8 cellular contexts compared by ENCODE assay signal in genomic region chr6:7155871-7156579, GRCh38. TPM values are rescaled to one million over a fixed set of nuclear protein-coding genes. Genes with fewer than 3 reads are reported as not detected.
A peak's percentile ranks its signal among the peaks of the same experiment; 100 is the strongest.
DNase-seq lines count a peak whose midpoint lies in the region; ATAC-seq and TF ChIP-seq lines count a peak whose summit lies in the region.

No MANE protein-coding gene starts in this region.

- no peak overlapping the region for H3K4me3 Mint-ChIP-seq in CD8-positive, alpha-beta T cell

- H3K9ac ChIP-seq in KMS-11 (no peak overlapping the region; the same call in 1 of the 2 replicates), iPS-18a (ENCODE audit: low read length) (peak overlapping the region; percentile 9)

- CTCF ChIA-PET in CD8-positive, alpha-beta T cell (lab: Charles Lee): interaction anchor here (1.6 to 2.0 kb wide), 2 partner anchors 9 to 11 kb away, joined by 4 to 6 read pairs; no protein-coding TSS in a partner anchor

- no peaks in the 10 kb centered on the region for H3K9me3 ChIP-seq in CD8-positive, alpha-beta T cell (ENCODE audit: low read length)
- no peaks in the 10 kb centered on the region for H3K9me3 ChIP-seq in iPS-18a (ENCODE audit: control insufficient read depth, low read depth, low read length)
- no peaks in the 10 kb centered on the region for H3K9me3 ChIP-seq in tibial artery

- ATAC-seq in CD8-positive, alpha-beta T cell: no peak
- peak; percentile 43 for ATAC-seq in GM21367 (IDR thresholded peaks at IDR 0.05; ENCODE audit: unreplicated experiment)

- no peak overlapping the region for H3K4me3 ChIP-seq in CD8-positive, alpha-beta T cell (ENCODE audit: low read depth, low read length)
- H3K4me3 ChIP-seq in KMS-11 (IDR thresholded peaks at IDR 0.05; ENCODE audit: insufficient read depth, low read depth, low read length) (no peak overlapping the region), iPS-18a (ENCODE audit: low read length) (no peak overlapping the region), tibial artery (no peak overlapping the region)

- no peak overlapping the region for H3K27ac ChIP-seq in CD8-positive, alpha-beta T cell (ENCODE audit: low read depth, low read length)
- H3K27ac ChIP-seq in KMS-11: peak overlapping the region; percentile 71
- peak overlapping the region; percentile 9 for H3K27ac ChIP-seq in iPS-18a (ENCODE audit: low read length)
- H3K27ac ChIP-seq in tibial artery: no peak overlapping the region

- intact Hi-C loops in CD8-positive, alpha-beta T cell (cut with DNase I, micrococcal nuclease): loop anchor here in 1 of 2 experiments (5.0 kb wide), 1 partner anchor 34 kb away; no protein-coding TSS in a partner anchor
- intact Hi-C loops in tibial artery (cut with DNase I; ENCODE audit: low total_unique reads): no loop called here

- no peaks in the 10 kb centered on the region for H3K36me3 ChIP-seq in CD8-positive, alpha-beta T cell (ENCODE audit: insufficient read depth, low read length)
- no peaks in the 10 kb centered on the region for H3K36me3 ChIP-seq in KMS-11 (ENCODE audit: insufficient read depth)
- no peaks in the 10 kb centered on the region for H3K36me3 ChIP-seq in iPS-18a (ENCODE audit: control insufficient read depth, low read depth, low read length)
- no peaks in the 10 kb centered on the region for H3K36me3 ChIP-seq in tibial artery

- H4K20me1 ChIP-seq in KMS-11 (ENCODE audit: insufficient read depth): no peaks in the 10 kb centered on the region

- H3K27me3 ChIP-seq in CD8-positive, alpha-beta T cell (ENCODE audit: insufficient read depth, low read length): no peaks in the 10 kb centered on the region
- H3K27me3 ChIP-seq in KMS-11 (ENCODE audit: insufficient read depth, low read depth) (no peaks in the 10 kb centered on the region), iPS-18a (ENCODE audit: control insufficient read depth, insufficient read depth, low read length) (no peaks in the 10 kb centered on the region), tibial artery (no peaks in the 10 kb centered on the region)

- H3K79me2 ChIP-seq in KMS-11 (ENCODE audit: insufficient read depth, low read depth): peaks cover 63% of the 10 kb centered on the region

- H3K27ac Mint-ChIP-seq in CD8-positive, alpha-beta T cell: peak overlapping the region; percentile 46

- DNase-seq in CD8-positive, alpha-beta T cell: no peak
- DNase-seq in CD1c-positive myeloid dendritic cell (ENCODE audit: extremely low spot score) (no peak), tibial artery (no peak), HCEC 1CT (no peak)
- no peak for DNase-seq in stimulated activated CD4-positive, alpha-beta T cell treated with anti-CD3 and anti-CD28 coated beads, Interleukin-2, amount 100 ng/mL, for 24 hours

- no peaks in the 10 kb centered on the region for H3K27me3 Mint-ChIP-seq in CD8-positive, alpha-beta T cell (ENCODE audit: low read depth)

- peaks cover 16% of the 10 kb centered on the region for H3K36me3 Mint-ChIP-seq in CD8-positive, alpha-beta T cell

- peak overlapping the region; percentile 58 for H3K4me2 ChIP-seq in KMS-11

- no peak for TF ChIP-seq CTCF in CD8-positive, alpha-beta T cell (IDR thresholded peaks at IDR 0.05)
- TF ChIP-seq CTCF in KMS-11 (conservative IDR thresholded peaks at IDR 0.05; ENCODE audit: low read depth, low read length): no peak
- no peak for TF ChIP-seq CTCF in tibial artery (IDR thresholded peaks at IDR 0.05)

- peaks cover 83% of the 10 kb centered on the region for H3K4me1 Mint-ChIP-seq in CD8-positive, alpha-beta T cell (ENCODE audit: low read depth)

- peak overlapping the region; percentile 10; the same call in 1 of the 2 replicates for H2AFZ ChIP-seq in KMS-11 (ENCODE audit: low read depth)

- no peaks in the 10 kb centered on the region for H3K9me3 Mint-ChIP-seq in CD8-positive, alpha-beta T cell

- peaks cover 47% of the 10 kb centered on the region for H3K4me1 ChIP-seq in CD8-positive, alpha-beta T cell (ENCODE audit: insufficient read depth, low read length)
- H3K4me1 ChIP-seq in KMS-11 (ENCODE audit: low read depth, poor library complexity, severe bottlenecking) (peaks cover 99% of the 10 kb centered on the region), iPS-18a (ENCODE audit: control insufficient read depth, low read depth, low read length) (peaks cover 39% of the 10 kb centered on the region), tibial artery (peaks cover 0 to 47% (median 25%) of the 10 kb centered on the region in 4 donors)

- POLR2A ChIA-PET in CD8-positive, alpha-beta T cell (lab: Charles Lee): no interaction called here

RNA-seq across cellular contexts. Expression of gene RREB1, which starts 48.3 kb away (rescaled TPM):
- 10 to 100 TPM; 47.1 to 52.4 TPM for total RNA-seq in CD8-positive, alpha-beta T cell

Comparison
In these comparisons a context has a peak if more than half of its experiments do, and no peak if none do; other contexts are left out.
1. H3K27ac ChIP-seq: peak in KMS-11 (single experiment) and iPS-18a (single experiment); none in CD8-positive, alpha-beta T cell (single experiment) and tibial artery (0 of 2).